33 cellular contexts compared by ENCODE assay signal in the genomic region with DNA sequence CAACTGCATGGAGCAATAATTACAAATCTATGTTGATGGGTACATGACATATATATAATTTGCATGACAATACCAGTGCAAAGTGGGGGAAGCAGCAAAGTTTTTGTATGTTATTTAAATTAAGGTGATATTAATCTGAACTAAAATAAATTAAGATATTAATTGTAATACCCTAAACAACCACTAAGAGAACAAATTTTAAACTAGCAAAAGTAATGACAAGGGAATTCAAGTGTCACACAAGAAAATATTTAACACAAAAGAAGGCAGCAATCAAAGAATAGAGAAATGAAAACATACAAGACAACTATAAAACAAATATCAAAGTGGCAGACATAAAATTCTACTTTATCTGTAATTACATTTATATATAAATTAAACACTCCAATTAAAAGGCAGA.
"Had no signal": no experiment of that assay in that cellular context is flagged by ENCODE, and none has a peak within 500 bp of the region (broad histone marks: within the 10 kb centered on the region; RNA-seq: fewer than 3 reads in every experiment).

No MANE protein-coding gene starts in this region.

- H3K4me3 Mint-ChIP-seq: activated CD4-positive, alpha-beta memory T cell treated with anti-CD3 and anti-CD28 coated beads for 36 hours; activated CD4-positive, alpha-beta T cell treated with anti-CD3 and anti-CD28 coated beads for 36 hours; activated CD4-positive, alpha-beta T cell treated with anti-CD3 and anti-CD28 coated beads, Interleukin-2, amount 10 ng/mL, durations not matched to agents 24 days and 14 days; activated CD8-positive, alpha-beta memory T cell treated with anti-CD3 and anti-CD28 coated beads, Interleukin-2, amount 10 ng/mL, durations not matched to agents 7 days and 5 days; activated CD8-positive, alpha-beta T cell treated with anti-CD3 and anti-CD28 coated beads, Interleukin-2, amount 10 ng/mL, durations not matched to agents 7 days and 5 days; activated naive CD4-positive, alpha-beta T cell treated with anti-CD3 and anti-CD28 coated beads, Interleukin-2, amount 10 ng/mL, durations not matched to agents 7 days and 5 days; activated naive CD8-positive, alpha-beta T cell treated with anti-CD3 and anti-CD28 coated beads, Interleukin-2, amount 10 ng/mL, durations not matched to agents 7 days and 5 days; activated T-helper 1 cell treated with anti-CD3 and anti-CD28 coated beads, Interleukin-12 subunit alpha, Interleukin-12 subunit beta, Interleukin-2, Interleukin-4 antibody, amounts not matched to agents 30 ng/mL and 10 ng/mL and 1 ng/mL, durations not matched to agents 14 hours and 24 hours and 36 hours; brain; dendritic cell treated with granulocyte-macrophage colony-stimulating factor and Interleukin-4, amounts not matched to agents 40 ng/mL and 50 ng/mL, for 4 days had no signal

- H3K27ac ChIP-seq: ascending aorta, breast epithelium, cardiac muscle cell, coronary artery, dorsolateral prefrontal cortex, esophagus muscularis mucosa, gastroesophageal sphincter had no signal

- H3K4me1 Mint-ChIP-seq: activated CD4-positive, alpha-beta T cell treated with anti-CD3 and anti-CD28 coated beads for 36 hours; activated CD4-positive, alpha-beta T cell treated with anti-CD3 and anti-CD28 coated beads, Interleukin-2, amount 10 ng/mL, durations not matched to agents 24 days and 14 days; activated CD8-positive, alpha-beta memory T cell treated with anti-CD3 and anti-CD28 coated beads, Interleukin-2, amount 10 ng/mL, durations not matched to agents 7 days and 5 days; activated naive CD4-positive, alpha-beta T cell treated with anti-CD3 and anti-CD28 coated beads, Interleukin-2, amount 10 ng/mL, durations not matched to agents 7 days and 5 days; activated naive CD8-positive, alpha-beta T cell treated with anti-CD3 and anti-CD28 coated beads, Interleukin-2, amount 10 ng/mL, durations not matched to agents 7 days and 5 days had no signal

- H3K36me3 ChIP-seq: ascending aorta, breast epithelium, cardiac muscle cell, esophagus muscularis mucosa, gastroesophageal sphincter had no signal

- H3K4me3 ChIP-seq: ascending aorta, breast epithelium, cardiac muscle cell, coronary artery, dorsolateral prefrontal cortex, esophagus muscularis mucosa, gastroesophageal sphincter had no signal

- ATAC-seq: activated CD4-positive, alpha-beta T cell treated with anti-CD3 and anti-CD28 coated beads for 36 hours; activated CD8-positive, alpha-beta memory T cell treated with anti-CD3 and anti-CD28 coated beads, Interleukin-2, amount 10 ng/mL, durations not matched to agents 7 days and 5 days; activated CD8-positive, alpha-beta T cell treated with anti-CD3 and anti-CD28 coated beads, Interleukin-2, amount 10 ng/mL, durations not matched to agents 7 days and 5 days; activated naive CD4-positive, alpha-beta T cell treated with anti-CD3 and anti-CD28 coated beads, Interleukin-2, amount 50 U/mL, for 72 hours; gastroesophageal sphincter had no signal

- H3K27me3 ChIP-seq: ascending aorta, breast epithelium, cardiac muscle cell, dorsolateral prefrontal cortex, esophagus muscularis mucosa, gastroesophageal sphincter had no signal

- H3K27me3 Mint-ChIP-seq: activated CD4-positive, alpha-beta memory T cell treated with anti-CD3 and anti-CD28 coated beads for 36 hours; activated CD4-positive, alpha-beta T cell treated with anti-CD3 and anti-CD28 coated beads for 36 hours; activated CD4-positive, alpha-beta T cell treated with anti-CD3 and anti-CD28 coated beads, Interleukin-2, amount 10 ng/mL, durations not matched to agents 24 days and 14 days; activated CD8-positive, alpha-beta memory T cell treated with anti-CD3 and anti-CD28 coated beads, Interleukin-2, amount 10 ng/mL, durations not matched to agents 7 days and 5 days; activated naive CD4-positive, alpha-beta T cell treated with anti-CD3 and anti-CD28 coated beads, Interleukin-2, amount 10 ng/mL, durations not matched to agents 7 days and 5 days; activated naive CD8-positive, alpha-beta T cell treated with anti-CD3 and anti-CD28 coated beads, Interleukin-2, amount 10 ng/mL, durations not matched to agents 7 days and 5 days; brain; dendritic cell treated with granulocyte-macrophage colony-stimulating factor and Interleukin-4, amounts not matched to agents 40 ng/mL and 50 ng/mL, for 4 days had no signal

- H3K4me1 ChIP-seq: ascending aorta, breast epithelium, esophagus muscularis mucosa, gastroesophageal sphincter had no signal

- H3K36me3 Mint-ChIP-seq: activated CD4-positive, alpha-beta memory T cell treated with anti-CD3 and anti-CD28 coated beads for 36 hours; activated CD8-positive, alpha-beta memory T cell treated with anti-CD3 and anti-CD28 coated beads, Interleukin-2, amount 10 ng/mL, durations not matched to agents 7 days and 5 days; activated naive CD4-positive, alpha-beta T cell treated with anti-CD3 and anti-CD28 coated beads, Interleukin-2, amount 10 ng/mL, durations not matched to agents 7 days and 5 days; activated naive CD4-positive, alpha-beta T cell treated with anti-CD3 and anti-CD28 coated beads, Interleukin-2, amount 50 U/mL, for 72 hours; activated naive CD8-positive, alpha-beta T cell treated with anti-CD3 and anti-CD28 coated beads, Interleukin-2, amount 10 ng/mL, durations not matched to agents 7 days and 5 days had no signal

- DNase-seq: activated CD4-positive, alpha-beta memory T cell treated with anti-CD3 and anti-CD28 coated beads for 36 hours; activated CD4-positive, alpha-beta T cell treated with anti-CD3 and anti-CD28 coated beads for 36 hours; activated CD4-positive, alpha-beta T cell treated with anti-CD3 and anti-CD28 coated beads, Interleukin-2, amount 10 ng/mL, durations not matched to agents 24 days and 14 days; activated CD4-positive, CD25-positive, alpha-beta regulatory T cell; activated CD4-positive, CD25-positive, alpha-beta regulatory T cell treated with anti-CD3 and anti-CD28 coated beads, Interleukin-2, amount 50 U/mL, for 72 hours; activated CD8-positive, alpha-beta memory T cell treated with anti-CD3 and anti-CD28 coated beads, Interleukin-2, amount 10 ng/mL, durations not matched to agents 7 days and 5 days; activated CD8-positive, alpha-beta memory T cell treated with anti-CD3 and anti-CD28 coated beads, Interleukin-2, amount 50 U/mL, for 4 hours; activated CD8-positive, alpha-beta T cell treated with anti-CD3 and anti-CD28 coated beads, Interleukin-2, amount 10 ng/mL, durations not matched to agents 7 days and 5 days; activated gamma-delta T cell; activated naive CD4-positive, alpha-beta T cell; activated naive CD4-positive, alpha-beta T cell treated with anti-CD3 and anti-CD28 coated beads, Interleukin-2, amount 10 ng/mL, durations not matched to agents 7 days and 5 days; activated naive CD8-positive, alpha-beta T cell treated with anti-CD3 and anti-CD28 coated beads, Interleukin-2, amount 10 ng/mL, durations not matched to agents 7 days and 5 days; activated T-cell treated with anti-CD3 and anti-CD28 coated beads, Interleukin-2, amount 50 U/mL, for 1 hour; activated T-cell treated with anti-CD3 and anti-CD28 coated beads, Interleukin-2, amount 50 U/mL, for 48 hours; central memory CD4-positive, alpha-beta T cell; cerebellar nuclear complex; dorsolateral prefrontal cortex; effector memory CD4-positive, alpha-beta T cell; erythroblast; foreskin melanocyte; head of caudate nucleus; T-helper 2 cell had no signal

- H3K27ac Mint-ChIP-seq: activated CD4-positive, alpha-beta memory T cell treated with anti-CD3 and anti-CD28 coated beads for 36 hours; activated CD4-positive, alpha-beta T cell treated with anti-CD3 and anti-CD28 coated beads for 36 hours; activated CD4-positive, alpha-beta T cell treated with anti-CD3 and anti-CD28 coated beads, Interleukin-2, amount 10 ng/mL, durations not matched to agents 24 days and 14 days; activated CD8-positive, alpha-beta memory T cell treated with anti-CD3 and anti-CD28 coated beads, Interleukin-2, amount 10 ng/mL, durations not matched to agents 7 days and 5 days; activated CD8-positive, alpha-beta T cell treated with anti-CD3 and anti-CD28 coated beads, Interleukin-2, amount 10 ng/mL, durations not matched to agents 7 days and 5 days; activated naive CD4-positive, alpha-beta T cell treated with anti-CD3 and anti-CD28 coated beads, Interleukin-2, amount 10 ng/mL, durations not matched to agents 7 days and 5 days; activated naive CD4-positive, alpha-beta T cell treated with anti-CD3 and anti-CD28 coated beads, Interleukin-2, amount 50 U/mL, for 72 hours; activated naive CD8-positive, alpha-beta T cell treated with anti-CD3 and anti-CD28 coated beads, Interleukin-2, amount 10 ng/mL, durations not matched to agents 7 days and 5 days; activated T-helper 1 cell treated with anti-CD3 and anti-CD28 coated beads, Interleukin-12 subunit alpha, Interleukin-12 subunit beta, Interleukin-2, Interleukin-4 antibody, amounts not matched to agents 30 ng/mL and 10 ng/mL and 1 ng/mL, durations not matched to agents 14 hours and 24 hours and 36 hours; activated T-helper 2 cell treated with anti-CD3 and anti-CD28 coated beads, Interferon-gamma antibody, Interleukin-2, Interleukin-4, amounts not matched to agents 10 μg/mL and 5 μg/mL and 100 μg/mL, durations not matched to agents 14 hours and 24 hours and 36 hours; brain; dendritic cell treated with granulocyte-macrophage colony-stimulating factor and Interleukin-4, amounts not matched to agents 40 ng/mL and 50 ng/mL, for 4 days had no signal
